ENCODE assay signal across 7 cellular contexts in the genomic region with DNA sequence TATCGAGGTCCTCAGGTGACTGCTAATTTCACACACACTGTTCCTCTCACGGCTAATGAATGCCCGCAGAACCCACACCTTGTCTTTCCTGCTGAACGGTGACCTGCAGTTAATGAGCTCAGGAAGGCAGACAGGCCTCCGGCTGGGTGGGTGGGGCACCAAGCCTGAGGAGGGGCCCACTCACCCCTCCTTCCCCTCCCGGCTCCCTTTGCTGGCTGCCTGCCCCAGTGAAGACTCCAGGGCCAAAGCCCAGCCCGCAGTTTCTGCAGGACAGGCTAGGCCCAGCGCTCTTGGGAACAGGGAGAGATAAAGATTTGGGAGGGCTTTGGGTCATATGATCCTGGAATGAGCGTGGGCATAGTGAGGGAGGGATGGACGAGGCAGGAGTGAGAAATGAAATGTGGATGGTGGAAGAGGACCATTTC. TPM values are rescaled to one million over a fixed set of nuclear protein-coding genes. Genes with fewer than 3 reads are reported as not detected.
A peak's percentile ranks its signal among the peaks of the same experiment; 100 is the strongest.
DNase-seq lines count a peak whose midpoint lies in the region; ATAC-seq and TF ChIP-seq lines count a peak whose summit lies in the region.

No MANE protein-coding gene starts in this region.

- H3K4me3 ChIP-seq in WERI-Rb-1 (ENCODE audit: low read depth, low read length) (no peak overlapping the region), upper lobe of right lung (no peak overlapping the region)

- peak; percentile 85 for ATAC-seq in upper lobe of right lung

- H3K27ac ChIP-seq in WERI-Rb-1, result peak overlapping the region; percentile 18; the same call in 1 of the 2 replicates
- no peak overlapping the region for H3K27ac ChIP-seq in upper lobe of right lung

- peaks cover 8% of the 10 kb centered on the region for H3K4me1 ChIP-seq in upper lobe of right lung

- H3K27me3 ChIP-seq in WERI-Rb-1 (ENCODE audit: insufficient read depth, low read depth, severe bottlenecking), result no peaks in the 10 kb centered on the region
- peaks cover under 1% of the 10 kb centered on the region for H3K27me3 ChIP-seq in upper lobe of right lung

- DNase-seq in NCI-H1105 treated with DMSO at 0.1 percent for 48 hours (lab: John Stamatoyannopoulos, UW) (peak; percentile 97), WERI-Rb-1 (peak; percentile 86), iris pigment epithelial cell (ENCODE audit: low read depth) (peak; percentile 26), upper lobe of right lung (peak; percentile 88), GF-D8 (lab: John Stamatoyannopoulos, UW) (no peak), occipital lobe (lab: John Stamatoyannopoulos, UW) (no peak), SIG-M5 (lab: John Stamatoyannopoulos, UW) (no peak)

- no peak for TF ChIP-seq CTCF in WERI-Rb-1 (IDR thresholded peaks at IDR 0.05; ENCODE audit: low read depth, low read length)
- no peak for TF ChIP-seq CTCF in upper lobe of right lung (IDR thresholded peaks at IDR 0.05)

- H3K36me3 ChIP-seq in WERI-Rb-1 (peaks cover 15% of the 10 kb centered on the region), upper lobe of right lung (no peaks in the 10 kb centered on the region)

- no peaks in the 10 kb centered on the region for H3K9me3 ChIP-seq in WERI-Rb-1 (ENCODE audit: severe bottlenecking)
- no peaks in the 10 kb centered on the region for H3K9me3 ChIP-seq in upper lobe of right lung

- intact Hi-C loops in upper lobe of right lung (cut with DNase I), result no loop called here

RNA-seq across cellular contexts. Expression of a gene that starts 26.4 kb away (rescaled TPM):
- total RNA-seq in upper lobe of right lung, result 0.43 TPM
- 5.9 TPM for total RNA-seq in occipital lobe

Comparison
In these comparisons a context has a peak if more than half of its experiments do, and no peak if none do; other contexts are left out.
1. DNase-seq: peak in NCI-H1105 treated with DMSO at 0.1 percent for 48 hours (single experiment), WERI-Rb-1 (single experiment), iris pigment epithelial cell (single experiment) and upper lobe of right lung (single experiment); none in GF-D8 (single experiment), occipital lobe (single experiment) and SIG-M5 (single experiment).